Comparison of ENCODE assay signal across 25 cellular contexts in genomic region chr17:34406196-34406595, GRCh38. TPM values are rescaled to one million over a fixed set of nuclear protein-coding genes. Genes with fewer than 3 reads are reported as not detected.
DNase-seq lines count a peak whose midpoint lies in the region; ATAC-seq and TF ChIP-seq lines count a peak whose summit lies in the region.
"Had no signal": no experiment of that assay in that cellular context is flagged by ENCODE, and none has a peak within 500 bp of the region (broad histone marks: within the 10 kb centered on the region; RNA-seq: fewer than 3 reads in every experiment).

No MANE protein-coding gene starts in this region.

- H3K9me3 Mint-ChIP-seq in activated T-helper 1 cell treated with anti-CD3 and anti-CD28 coated beads, Interleukin-12 subunit alpha, Interleukin-12 subunit beta, Interleukin-2, Interleukin-4 antibody, amounts not matched to agents 30 ng/mL and 10 ng/mL and 1 ng/mL, durations not matched to agents 14 hours and 24 hours and 36 hours = no peaks in the 10 kb centered on the region
- H3K9me3 Mint-ChIP-seq: CD14-positive monocyte; CD8-positive, alpha-beta memory T cell had no signal

- peaks cover 22% of the 10 kb centered on the region for H3K27me3 Mint-ChIP-seq in activated T-helper 1 cell treated with anti-CD3 and anti-CD28 coated beads, Interleukin-12 subunit alpha, Interleukin-12 subunit beta, Interleukin-2, Interleukin-4 antibody, amounts not matched to agents 30 ng/mL and 10 ng/mL and 1 ng/mL, durations not matched to agents 14 hours and 24 hours and 36 hours (ENCODE audit: insufficient read depth)

- H3K9me3 ChIP-seq in DND-41 (ENCODE audit: insufficient read depth, low read length, severe bottlenecking) = no peaks in the 10 kb centered on the region
- H3K9me3 ChIP-seq: BE2C, BLaER1 had no signal

- DNase-seq in DND-41 (no peak), HT1080 (ENCODE audit: low read depth) (peak; percentile 54), MV-4-11 (lab: John Stamatoyannopoulos, UW) (peak; percentile 15), islet precursor cell (peak; percentile 28), NCI-H2227 treated with DMSO at 0.1 percent for 48 hours (lab: John Stamatoyannopoulos, UW) (no peak), cerebellar nuclear complex (lab: John Stamatoyannopoulos, UW) (no peak)
- DNase-seq in activated T-helper 1 cell treated with anti-CD3 and anti-CD28 coated beads, Interleukin-12 subunit alpha, Interleukin-12 subunit beta, Interleukin-2, Interleukin-4 antibody, amounts not matched to agents 30 ng/mL and 10 ng/mL and 1 ng/mL, durations not matched to agents 14 hours and 24 hours and 36 hours (ENCODE audit: low spot score) = no peak
- DNase-seq: 8988T; ACHN; BE2C; C1 segment of cervical spinal cord; CD4-positive, alpha-beta memory T cell; CD4-positive, CD25-positive, alpha-beta regulatory T cell; CD8-positive, alpha-beta memory T cell; COR-L47; DMS 273 treated with DMSO at 0.1 percent for 48 hours; DMS153; DMS53; DMS79; GF-D8 had no signal

- H3K79me2 ChIP-seq in DND-41 (ENCODE audit: insufficient read depth, low read length) = no peaks in the 10 kb centered on the region

- no peaks in the 10 kb centered on the region for H3K36me3 ChIP-seq in DND-41 (ENCODE audit: insufficient read depth, low read length)
- H3K36me3 ChIP-seq: BE2C, BLaER1 had no signal

- no peak overlapping the region for H2AFZ ChIP-seq in DND-41 (ENCODE audit: low read depth, low read length)

- no peak overlapping the region for H3K4me3 ChIP-seq in DND-41 (ENCODE audit: low read depth in 1 of 2, low read length in 2 of 2)
- H3K4me3 ChIP-seq: BLaER1 had no signal

- H3K4me3 Mint-ChIP-seq in activated T-helper 1 cell treated with anti-CD3 and anti-CD28 coated beads, Interleukin-12 subunit alpha, Interleukin-12 subunit beta, Interleukin-2, Interleukin-4 antibody, amounts not matched to agents 30 ng/mL and 10 ng/mL and 1 ng/mL, durations not matched to agents 14 hours and 24 hours and 36 hours = no peak overlapping the region
- H3K4me3 Mint-ChIP-seq: CD14-positive monocyte; CD4-positive, alpha-beta memory T cell; CD4-positive, CD25-positive, alpha-beta regulatory T cell; CD8-positive, alpha-beta memory T cell had no signal

- no peaks in the 10 kb centered on the region for H3K27me3 ChIP-seq in DND-41 (ENCODE audit: insufficient read depth, low read length, poor library complexity)
- H3K27me3 ChIP-seq: BE2C, BLaER1 had no signal

- no peaks in the 10 kb centered on the region for H4K20me1 ChIP-seq in DND-41 (ENCODE audit: insufficient read depth, low read length)
- H4K20me1 ChIP-seq: BLaER1 had no signal

- peak overlapping the region; percentile 68 for H3K27ac ChIP-seq in DND-41 (ENCODE audit: low read length)
- H3K27ac ChIP-seq: BLaER1 had no signal

- H3K4me2 ChIP-seq in DND-41 (ENCODE audit: insufficient read depth, low read length) = no peak overlapping the region
- H3K4me2 ChIP-seq: BLaER1 had no signal

- no peak overlapping the region for H3K27ac Mint-ChIP-seq in activated T-helper 1 cell treated with anti-CD3 and anti-CD28 coated beads, Interleukin-12 subunit alpha, Interleukin-12 subunit beta, Interleukin-2, Interleukin-4 antibody, amounts not matched to agents 30 ng/mL and 10 ng/mL and 1 ng/mL, durations not matched to agents 14 hours and 24 hours and 36 hours
- H3K27ac Mint-ChIP-seq: CD14-positive monocyte; CD4-positive, CD25-positive, alpha-beta regulatory T cell; CD8-positive, alpha-beta memory T cell had no signal

- ATAC-seq in DND-41 (ENCODE audit: insufficient read depth, low read depth) = no peak
- ATAC-seq in GM21526 (IDR thresholded peaks at IDR 0.05; ENCODE audit: low FRiP score, unreplicated experiment) = no peak

- TF ChIP-seq CTCF in DND-41 (IDR thresholded peaks at IDR 0.05; ENCODE audit: borderline replicate concordance, extremely low read depth, low read length, poor library complexity, severe bottlenecking) = no peak

- no peak overlapping the region for H3K9ac ChIP-seq in DND-41 (ENCODE audit: low read depth, low read length)
- H3K9ac ChIP-seq: BLaER1 had no signal

- peaks cover 75% of the 10 kb centered on the region for H3K4me1 ChIP-seq in DND-41 (ENCODE audit: insufficient read depth, low read length)
- H3K4me1 ChIP-seq: BE2C, BLaER1 had no signal

- intact Hi-C loops in activated T-helper 1 cell treated with anti-CD3 and anti-CD28 coated beads, Interleukin-12 subunit alpha, Interleukin-12 subunit beta, Interleukin-2, Interleukin-4 antibody, amounts not matched to agents 30 ng/mL and 10 ng/mL and 1 ng/mL, durations not matched to agents 14 hours and 24 hours and 36 hours (cut with micrococcal nuclease) = no loop called here

- H3K4me1 Mint-ChIP-seq in activated T-helper 1 cell treated with anti-CD3 and anti-CD28 coated beads, Interleukin-12 subunit alpha, Interleukin-12 subunit beta, Interleukin-2, Interleukin-4 antibody, amounts not matched to agents 30 ng/mL and 10 ng/mL and 1 ng/mL, durations not matched to agents 14 hours and 24 hours and 36 hours (ENCODE audit: low read depth) = peaks cover 4% of the 10 kb centered on the region
- H3K4me1 Mint-ChIP-seq: CD4-positive, CD25-positive, alpha-beta regulatory T cell; CD8-positive, alpha-beta memory T cell had no signal

- no peaks in the 10 kb centered on the region for H3K36me3 Mint-ChIP-seq in activated T-helper 1 cell treated with anti-CD3 and anti-CD28 coated beads, Interleukin-12 subunit alpha, Interleukin-12 subunit beta, Interleukin-2, Interleukin-4 antibody, amounts not matched to agents 30 ng/mL and 10 ng/mL and 1 ng/mL, durations not matched to agents 14 hours and 24 hours and 36 hours (ENCODE audit: low read depth)
- H3K36me3 Mint-ChIP-seq: CD14-positive monocyte; CD4-positive, alpha-beta memory T cell; CD4-positive, CD25-positive, alpha-beta regulatory T cell; CD8-positive, alpha-beta memory T cell had no signal

RNA-seq across cellular contexts. Expression of gene CCL1, which starts 43.2 kb away (rescaled TPM):
- not detected in 2 replicates for total RNA-seq in HT1080 (2014; rRNA removed; shearing (Covaris generic))
- polyA plus RNA-seq in HT1080 (2015; cell fraction: cytosol; rRNA removed) = not detected in 2 replicates
- not detected in 2 replicates for polyA plus RNA-seq in HT1080 (2015; cell fraction: nucleus; rRNA removed)
- 264 and 266 TPM in 2 replicates for total RNA-seq in activated T-helper 1 cell treated with anti-CD3 and anti-CD28 coated beads, Interleukin-12 subunit alpha, Interleukin-12 subunit beta, Interleukin-2, Interleukin-4 antibody, amounts not matched to agents 30 ng/mL and 10 ng/mL and 1 ng/mL, durations not matched to agents 14 hours and 24 hours and 36 hours
- total RNA-seq: A673; CD4-positive, alpha-beta memory T cell; CD4-positive, CD25-positive, alpha-beta regulatory T cell had no signal
- polyA plus RNA-seq: AG04450; CD14-positive monocyte; CD4-positive, alpha-beta memory T cell; CD4-positive, CD25-positive, alpha-beta regulatory T cell; CD8-positive, alpha-beta memory T cell had no signal

RNA-seq across cellular contexts. Expression of gene CCL13, which starts 49.9 kb away (rescaled TPM):
- not detected in 2 replicates for total RNA-seq in HT1080 (2014; rRNA removed; shearing (Covaris generic))
- not detected in 2 replicates for polyA plus RNA-seq in HT1080 (2015; cell fraction: cytosol; rRNA removed)
- polyA plus RNA-seq in HT1080 (2015; cell fraction: nucleus; rRNA removed) = not detected in 2 replicates
- total RNA-seq in activated T-helper 1 cell treated with anti-CD3 and anti-CD28 coated beads, Interleukin-12 subunit alpha, Interleukin-12 subunit beta, Interleukin-2, Interleukin-4 antibody, amounts not matched to agents 30 ng/mL and 10 ng/mL and 1 ng/mL, durations not matched to agents 14 hours and 24 hours and 36 hours = not detected in 2 replicates
- total RNA-seq: A673; CD4-positive, alpha-beta memory T cell; CD4-positive, CD25-positive, alpha-beta regulatory T cell; CD8-positive, alpha-beta memory T cell had no signal
- polyA plus RNA-seq: CD14-positive monocyte; CD4-positive, alpha-beta memory T cell; CD4-positive, CD25-positive, alpha-beta regulatory T cell; CD8-positive, alpha-beta memory T cell had no signal

Comparison
In these comparisons a context has a peak if more than half of its experiments do, and no peak if none do; other contexts are left out.
1. DNase-seq: peak in HT1080 (single experiment), MV-4-11 (single experiment) and islet precursor cell (single experiment); none in DND-41 (single experiment), NCI-H2227 treated with DMSO at 0.1 percent for 48 hours (single experiment), activated T-helper 1 cell treated with anti-CD3 and anti-CD28 coated beads, Interleukin-12 subunit alpha, Interleukin-12 subunit beta, Interleukin-2, Interleukin-4 antibody, amounts not matched to agents 30 ng/mL and 10 ng/mL and 1 ng/mL, durations not matched to agents 14 hours and 24 hours and 36 hours (single experiment) and cerebellar nuclear complex (0 of 2).
2. RNA of gene CCL1, which starts 43.2 kb away (total RNA-seq): 264 to 266 TPM in activated T-helper 1 cell treated with anti-CD3 and anti-CD28 coated beads, Interleukin-12 subunit alpha, Interleukin-12 subunit beta, Interleukin-2, Interleukin-4 antibody, amounts not matched to agents 30 ng/mL and 10 ng/mL and 1 ng/mL, durations not matched to agents 14 hours and 24 hours and 36 hours; not detected in HT1080; every median in the first group is over 100 times any median in the second.